ENCODE assay signal across 8 cellular contexts in genomic region chr1:207565546-207566468, GRCh38.
DNase-seq lines count a peak whose midpoint lies in the region; ATAC-seq and TF ChIP-seq lines count a peak whose summit lies in the region.
"Had no signal": no experiment of that assay in that cellular context is flagged by ENCODE, and none has a peak within 500 bp of the region (broad histone marks: within the 10 kb centered on the region; RNA-seq: fewer than 3 reads in every experiment).

No MANE protein-coding gene starts in this region.

- TF ChIP-seq POLR2A in body of pancreas (IDR thresholded peaks at IDR 0.05): no peak

- H3K4me1 Mint-ChIP-seq in nephron: no peaks in the 10 kb centered on the region

- no peak overlapping the region for H3K4me3 ChIP-seq in body of pancreas
- no peak overlapping the region for H3K4me3 ChIP-seq in tibial artery
- H3K4me3 ChIP-seq: upper lobe of left lung had no signal

- TF ChIP-seq EP300 in Ishikawa (IDR thresholded peaks at IDR 0.05; ENCODE audit: borderline replicate concordance): no peak

- WGBS in body of pancreas, 2 donors: 65 to 74% methylated on average over 3 of the region's 4 CpGs

- no peaks in the 10 kb centered on the region for H3K36me3 Mint-ChIP-seq in nephron (ENCODE audit: low read depth)

- no peaks in the 10 kb centered on the region for H3K9me3 Mint-ChIP-seq in nephron

- ATAC-seq in body of pancreas: peak; percentile 40
- ATAC-seq in HG03521 (IDR thresholded peaks at IDR 0.05; ENCODE audit: unreplicated experiment): no peak

- peak; percentile 21 for DNase-seq in EL
- DNase-seq in body of pancreas: peak in 2 of 4 donors; percentile 12 to 14
- no peak for DNase-seq in AG08395 (ENCODE audit: low spot score)
- no peak for DNase-seq in tibial artery
- DNase-seq: upper lobe of left lung had no signal

- no peaks in the 10 kb centered on the region for H3K36me3 ChIP-seq in body of pancreas (replicated peaks in 1 of 2; ENCODE audit: insufficient read depth in 1 of 2, low read depth in 2 of 2)
- no peaks in the 10 kb centered on the region for H3K36me3 ChIP-seq in tibial artery
- H3K36me3 ChIP-seq: upper lobe of left lung had no signal

- H3K4me1 ChIP-seq in body of pancreas (no peaks in the 10 kb centered on the region), tibial artery (no peaks in the 10 kb centered on the region)
- H3K4me1 ChIP-seq: upper lobe of left lung had no signal

- H3K27ac Mint-ChIP-seq in nephron: no peak overlapping the region

- no peaks in the 10 kb centered on the region for H3K9me3 ChIP-seq in body of pancreas
- no peaks in the 10 kb centered on the region for H3K9me3 ChIP-seq in tibial artery
- H3K9me3 ChIP-seq: upper lobe of left lung had no signal

- TF ChIP-seq RAD21 in Ishikawa (IDR thresholded peaks at IDR 0.05; ENCODE audit: low read depth): peak; percentile 45; the same call in 1 of the 2 replicates

- TF ChIP-seq CTCF in body of pancreas (IDR thresholded peaks at IDR 0.05) (peak in 3 of 7 experiments; percentile 13 to 27 (median 19)), nephron (IDR thresholded peaks at IDR 0.05; ENCODE audit: unreplicated experiment in 3 of 3) (peak; percentile 20 to 35 (median 32)), tibial artery (IDR thresholded peaks at IDR 0.05) (no peak)

- intact Hi-C loops in body of pancreas (cut with DNase I): no loop called here
- intact Hi-C loops in tibial artery (cut with DNase I; ENCODE audit: low total_unique reads): no loop called here

- H3K4me3 Mint-ChIP-seq in nephron: no peak overlapping the region

- no peaks in the 10 kb centered on the region for H3K27me3 Mint-ChIP-seq in nephron (ENCODE audit: low read depth)

- H3K27me3 ChIP-seq in body of pancreas: no peaks in the 10 kb centered on the region
- H3K27me3 ChIP-seq in tibial artery: no peaks in the 10 kb centered on the region
- H3K27me3 ChIP-seq: upper lobe of left lung had no signal

- no peak overlapping the region for H3K27ac ChIP-seq in body of pancreas
- H3K27ac ChIP-seq in tibial artery: no peak overlapping the region
- H3K27ac ChIP-seq: upper lobe of left lung had no signal

TF ChIP-seq in Ishikawa, 13 proteins besides CTCF, POLR2A, EP300 and RAD21:
- no peak for TF ChIP-seq MAX (IDR thresholded peaks at IDR 0.05)
- TF ChIP-seq FOXM1 (IDR thresholded peaks at IDR 0.05; ENCODE audit: borderline replicate concordance, low read depth): no peak
- no peak for TF ChIP-seq CEBPB (IDR thresholded peaks at IDR 0.05)
- no peak for TF ChIP-seq TCF12 (IDR thresholded peaks at IDR 0.05; ENCODE audit: low read depth)
- TF ChIP-seq NFIC (IDR thresholded peaks at IDR 0.05): no peak
- no peak for TF ChIP-seq ZBTB7A (IDR thresholded peaks at IDR 0.05; ENCODE audit: low read depth)
- TF ChIP-seq REST (IDR thresholded peaks at IDR 0.05; ENCODE audit: low read depth): no peak
- no peak for TF ChIP-seq EGR1 (IDR thresholded peaks at IDR 0.05)
- TF ChIP-seq TEAD4 (IDR thresholded peaks at IDR 0.05): no peak

Comparison
In these comparisons a context has a peak if more than half of its experiments do, and no peak if none do; other contexts are left out.
1. CTCF ChIP-seq: peak in nephron (3 of 3); none in tibial artery (0 of 2).